In the genomic region with DNA sequence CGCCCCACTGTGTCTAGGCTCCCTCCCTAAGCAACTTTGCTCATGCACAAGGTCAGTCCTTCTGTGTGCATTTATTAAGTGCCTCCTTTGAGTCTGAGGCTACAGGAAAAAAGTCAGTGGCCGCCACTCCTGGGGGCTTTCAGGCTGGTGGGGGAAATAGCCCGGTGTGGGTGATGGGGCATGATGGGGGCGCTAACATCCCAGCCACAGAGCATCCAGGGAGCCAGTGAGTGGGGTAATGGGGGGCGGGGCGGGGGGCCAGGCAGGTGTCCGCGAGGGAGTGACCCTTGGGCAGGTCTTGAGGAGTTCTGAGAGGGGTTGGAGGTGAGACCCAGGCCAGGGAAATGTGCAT, we compare ENCODE assay signal across 9 cellular contexts. TPM values are rescaled to one million over a fixed set of nuclear protein-coding genes. Genes with fewer than 3 reads are reported as not detected.
DNase-seq lines count a peak whose midpoint lies in the region; ATAC-seq and TF ChIP-seq lines count a peak whose summit lies in the region.
"Had no signal": no experiment of that assay in that cellular context is flagged by ENCODE, and none has a peak within 500 bp of the region (broad histone marks: within the 10 kb centered on the region; RNA-seq: fewer than 3 reads in every experiment).

No MANE protein-coding gene starts in this region.

- no peaks in the 10 kb centered on the region for H3K27me3 ChIP-seq in DND-41 (ENCODE audit: insufficient read depth, low read length, poor library complexity)
- no peaks in the 10 kb centered on the region for H3K27me3 ChIP-seq in OCI-LY1 (ENCODE audit: insufficient read depth, low read length)
- H3K27me3 ChIP-seq in osteoblast (ENCODE audit: insufficient read depth, low read length), result no peaks in the 10 kb centered on the region

- H3K9me3 ChIP-seq in DND-41 (ENCODE audit: insufficient read depth, low read length, severe bottlenecking) (no peaks in the 10 kb centered on the region), OCI-LY1 (ENCODE audit: low read length) (no peaks in the 10 kb centered on the region), osteoblast (ENCODE audit: low read depth, low read length) (no peaks in the 10 kb centered on the region)

- H3F3A ChIP-seq in OCI-LY1 (ENCODE audit: insufficient read depth, low read length), result no peaks in the 10 kb centered on the region

- H4K20me1 ChIP-seq in DND-41 (ENCODE audit: insufficient read depth, low read length), result no peaks in the 10 kb centered on the region
- no peaks in the 10 kb centered on the region for H4K20me1 ChIP-seq in OCI-LY1 (ENCODE audit: insufficient read depth, low read length)
- no peaks in the 10 kb centered on the region for H4K20me1 ChIP-seq in osteoblast (ENCODE audit: insufficient read depth, low read length)

- no peaks in the 10 kb centered on the region for H3K27me3 Mint-ChIP-seq in effector memory CD8-positive, alpha-beta T cell

- H3K4me2 ChIP-seq in DND-41 (ENCODE audit: insufficient read depth, low read length) (peak overlapping the region; percentile 81), OCI-LY1 (ENCODE audit: low read length) (peak overlapping the region; percentile 76), osteoblast (ENCODE audit: insufficient read depth, low read length) (peak overlapping the region; percentile 74)

- TF ChIP-seq CTCF in DND-41 (IDR thresholded peaks at IDR 0.05; ENCODE audit: borderline replicate concordance, extremely low read depth, low read length, poor library complexity, severe bottlenecking) (no peak), OCI-LY1 (IDR thresholded peaks at IDR 0.05; ENCODE audit: low read length) (no peak), osteoblast (IDR thresholded peaks at IDR 0.05; ENCODE audit: extremely low read depth, low read depth, low read length) (no peak)

- H3K4me1 ChIP-seq in DND-41 (ENCODE audit: insufficient read depth, low read length) (peaks cover 22% of the 10 kb centered on the region), OCI-LY1 (ENCODE audit: insufficient read depth, low read length, severe bottlenecking) (peaks cover 54% of the 10 kb centered on the region), osteoblast (ENCODE audit: insufficient read depth, low read length) (peaks cover 10% of the 10 kb centered on the region)

- H3K9ac ChIP-seq in DND-41 (ENCODE audit: low read depth, low read length), result peak overlapping the region; percentile 52
- peak overlapping the region; percentile 66 for H3K9ac ChIP-seq in OCI-LY1 (ENCODE audit: low read length)

- H3K9me2 ChIP-seq in OCI-LY1 (ENCODE audit: low read depth, low read length), result no peaks in the 10 kb centered on the region

- H2AFZ ChIP-seq in DND-41 (ENCODE audit: low read depth, low read length), result peak overlapping the region; percentile 100
- H2AFZ ChIP-seq in OCI-LY1 (ENCODE audit: low read length), result 0 out of 2 replicates have a peak overlapping the region, but pooled peaks have one; percentile 36
- peak overlapping the region; percentile 92 for H2AFZ ChIP-seq in osteoblast (ENCODE audit: low read length)

- no peaks in the 10 kb centered on the region for H3K9me3 Mint-ChIP-seq in effector memory CD8-positive, alpha-beta T cell

- H3K4me3 ChIP-seq in DND-41 (ENCODE audit: low read depth in 1 of 2, low read length in 2 of 2) (peak overlapping the region in 1 of 2 experiments; percentile 52; a peak in 2 of 4 replicates), OCI-LY1 (ENCODE audit: low read depth, low read length, poor library complexity, severe bottlenecking) (peak overlapping the region; percentile 52), osteoblast (ENCODE audit: insufficient read depth, low read length) (no peak overlapping the region)

- H3K4me3 Mint-ChIP-seq in effector memory CD8-positive, alpha-beta T cell, result peak overlapping the region; percentile 72 to 76

- ATAC-seq in DND-41 (ENCODE audit: insufficient read depth, low read depth) (no peak), HG03432 (IDR thresholded peaks at IDR 0.05; ENCODE audit: unreplicated experiment) (no peak), HG02610 (IDR thresholded peaks at IDR 0.05; ENCODE audit: unreplicated experiment) (no peak)
- ATAC-seq in effector memory CD8-positive, alpha-beta T cell (replicated peaks), result no peak

- H3K79me2 ChIP-seq in DND-41 (ENCODE audit: insufficient read depth, low read length) (no peaks in the 10 kb centered on the region), OCI-LY1 (ENCODE audit: insufficient read depth, low read length) (no peaks in the 10 kb centered on the region), osteoblast (ENCODE audit: insufficient read depth, low read length) (no peaks in the 10 kb centered on the region)

- peak overlapping the region; percentile 79 for H3K27ac ChIP-seq in DND-41 (ENCODE audit: low read length)
- H3K27ac ChIP-seq in OCI-LY1 (ENCODE audit: low read depth, low read length, poor library complexity, severe bottlenecking), result peak overlapping the region; percentile 80
- H3K27ac ChIP-seq in osteoblast (ENCODE audit: low read depth, low read length), result no peak overlapping the region

- H3K27ac Mint-ChIP-seq in effector memory CD8-positive, alpha-beta T cell, result peak overlapping the region in 1 of 2 donors; percentile 90

- DNase-seq in DND-41, result no peak
- no peak for DNase-seq in effector memory CD8-positive, alpha-beta T cell
- DNase-seq in osteoblast (ENCODE audit: insufficient read length, low spot score, missing footprints), result no peak
- DNase-seq in activated gamma-delta T cell (lab: John Stamatoyannopoulos, UW), result no peak
- DNase-seq in NCI-H1417 treated with DMSO at 0.1 percent for 48 hours (lab: John Stamatoyannopoulos, UW), result no peak

- no peaks in the 10 kb centered on the region for H3K36me3 ChIP-seq in DND-41 (ENCODE audit: insufficient read depth, low read length)
- no peaks in the 10 kb centered on the region for H3K36me3 ChIP-seq in OCI-LY1 (ENCODE audit: insufficient read depth, low read length)
- no peaks in the 10 kb centered on the region for H3K36me3 ChIP-seq in osteoblast (ENCODE audit: insufficient read depth, low read length)

- peaks cover 39% of the 10 kb centered on the region for H3K36me3 Mint-ChIP-seq in effector memory CD8-positive, alpha-beta T cell (ENCODE audit: insufficient read depth)

- H3K4me1 Mint-ChIP-seq in effector memory CD8-positive, alpha-beta T cell (ENCODE audit: low read depth in 2 of 2), result peaks cover 25 to 29% of the 10 kb centered on the region in 2 donors

RNA-seq across cellular contexts. Expression of a gene that starts 10.0 kb away (rescaled TPM):
- total RNA-seq in osteoblast, result 51.3 and 51.4 TPM in 2 replicates

RNA-seq across cellular contexts. Expression of a gene that starts 28.6 kb away (rescaled TPM):
- 20.0 and 25.7 TPM in 2 replicates for total RNA-seq in osteoblast

RNA-seq across cellular contexts. Expression of a gene that starts 36.1 kb away (rescaled TPM):
- total RNA-seq in osteoblast, result 6.2 and 6.8 TPM in 2 replicates

RNA-seq across cellular contexts. Expression of a gene that starts 43.9 kb away (rescaled TPM):
- total RNA-seq in osteoblast, result under 0.01 and 0.29 TPM in 2 replicates

RNA-seq across cellular contexts. Expression of a gene that starts 47.3 kb away (rescaled TPM):
- not detected in 2 replicates for total RNA-seq in osteoblast
- total RNA-seq: cerebellum had no signal

Comparison
In these comparisons a context has a peak if more than half of its experiments do, and no peak if none do; other contexts are left out.
1. H2AFZ ChIP-seq: peak in every context shown above with its lines; median percentile 100 in DND-41; 92 in osteoblast; 36 in OCI-LY1.